Comparison of ENCODE assay signal across 1 cellular context in the genomic region with DNA sequence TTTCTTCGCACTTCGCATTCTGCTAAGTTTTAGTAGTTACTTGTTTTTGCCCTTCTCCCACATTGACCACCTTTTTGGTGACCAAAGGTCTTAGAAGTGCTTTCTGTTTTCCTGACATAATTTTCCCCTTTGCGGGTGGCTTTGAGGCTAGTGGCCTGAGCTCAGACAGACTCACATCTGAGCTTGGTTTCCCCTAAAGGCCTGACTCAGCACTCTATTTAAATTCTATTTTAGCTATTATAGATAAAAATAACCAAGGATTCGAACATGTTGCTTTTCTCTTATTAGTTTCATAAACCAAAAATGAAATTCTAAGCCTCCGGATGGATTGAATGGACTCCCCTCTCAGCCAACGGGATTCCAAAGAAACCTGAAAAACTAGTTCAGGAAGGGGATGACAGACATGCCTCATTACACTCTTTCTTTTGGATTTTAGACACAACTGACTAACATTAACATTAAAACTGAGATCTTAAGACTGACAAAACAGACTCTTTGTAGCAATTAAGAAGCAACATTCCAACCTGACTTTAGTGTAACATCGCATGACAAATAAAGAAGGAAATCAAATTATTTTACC.
TF ChIP-seq lines count a peak whose summit lies in the region.

No MANE protein-coding gene starts in this region.

TF ChIP-seq in WTC11, 78 proteins besides CTCF, POLR2A, EP300 and RAD21 (continued from another document):
- TF ChIP-seq, protein P1, sequence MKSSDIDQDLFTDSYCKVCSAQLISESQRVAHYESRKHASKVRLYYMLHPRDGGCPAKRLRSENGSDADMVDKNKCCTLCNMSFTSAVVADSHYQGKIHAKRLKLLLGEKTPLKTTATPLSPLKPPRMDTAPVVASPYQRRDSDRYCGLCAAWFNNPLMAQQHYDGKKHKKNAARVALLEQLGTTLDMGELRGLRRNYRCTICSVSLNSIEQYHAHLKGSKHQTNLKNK (CRISPR knock-in tag; IDR thresholded peaks at IDR 0.05) = no peak
- TF ChIP-seq NR1H2 (CRISPR knock-in tag; IDR thresholded peaks at IDR 0.05) (no peak), ZSCAN18 (CRISPR knock-in tag; IDR thresholded peaks at IDR 0.05) (no peak), ZNF263 (CRISPR knock-in tag; IDR thresholded peaks at IDR 0.05; ENCODE audit: low read depth) (no peak)
- TF ChIP-seq, protein P2, sequence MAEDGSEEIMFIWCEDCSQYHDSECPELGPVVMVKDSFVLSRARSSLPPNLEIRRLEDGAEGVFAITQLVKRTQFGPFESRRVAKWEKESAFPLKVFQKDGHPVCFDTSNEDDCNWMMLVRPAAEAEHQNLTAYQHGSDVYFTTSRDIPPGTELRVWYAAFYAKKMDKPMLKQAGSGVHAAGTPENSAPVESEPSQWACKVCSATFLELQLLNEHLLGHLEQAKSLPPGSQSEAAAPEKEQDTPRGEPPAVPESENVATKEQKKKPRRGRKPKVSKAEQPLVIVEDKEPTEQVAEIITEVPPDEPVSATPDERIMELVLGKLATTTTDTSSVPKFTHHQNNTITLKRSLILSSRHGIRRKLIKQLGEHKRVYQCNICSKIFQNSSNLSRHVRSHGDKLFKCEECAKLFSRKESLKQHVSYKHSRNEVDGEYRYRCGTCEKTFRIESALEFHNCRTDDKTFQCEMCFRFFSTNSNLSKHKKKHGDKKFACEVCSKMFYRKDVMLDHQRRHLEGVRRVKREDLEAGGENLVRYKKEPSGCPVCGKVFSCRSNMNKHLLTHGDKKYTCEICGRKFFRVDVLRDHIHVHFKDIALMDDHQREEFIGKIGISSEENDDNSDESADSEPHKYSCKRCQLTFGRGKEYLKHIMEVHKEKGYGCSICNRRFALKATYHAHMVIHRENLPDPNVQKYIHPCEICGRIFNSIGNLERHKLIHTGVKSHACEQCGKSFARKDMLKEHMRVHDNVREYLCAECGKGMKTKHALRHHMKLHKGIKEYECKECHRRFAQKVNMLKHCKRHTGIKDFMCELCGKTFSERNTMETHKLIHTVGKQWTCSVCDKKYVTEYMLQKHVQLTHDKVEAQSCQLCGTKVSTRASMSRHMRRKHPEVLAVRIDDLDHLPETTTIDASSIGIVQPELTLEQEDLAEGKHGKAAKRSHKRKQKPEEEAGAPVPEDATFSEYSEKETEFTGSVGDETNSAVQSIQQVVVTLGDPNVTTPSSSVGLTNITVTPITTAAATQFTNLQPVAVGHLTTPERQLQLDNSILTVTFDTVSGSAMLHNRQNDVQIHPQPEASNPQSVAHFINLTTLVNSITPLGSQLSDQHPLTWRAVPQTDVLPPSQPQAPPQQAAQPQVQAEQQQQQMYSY (CRISPR knock-in tag; IDR thresholded peaks at IDR 0.05) = no peak
